ENCODE assay signal across 1 cellular context in the genomic region with DNA sequence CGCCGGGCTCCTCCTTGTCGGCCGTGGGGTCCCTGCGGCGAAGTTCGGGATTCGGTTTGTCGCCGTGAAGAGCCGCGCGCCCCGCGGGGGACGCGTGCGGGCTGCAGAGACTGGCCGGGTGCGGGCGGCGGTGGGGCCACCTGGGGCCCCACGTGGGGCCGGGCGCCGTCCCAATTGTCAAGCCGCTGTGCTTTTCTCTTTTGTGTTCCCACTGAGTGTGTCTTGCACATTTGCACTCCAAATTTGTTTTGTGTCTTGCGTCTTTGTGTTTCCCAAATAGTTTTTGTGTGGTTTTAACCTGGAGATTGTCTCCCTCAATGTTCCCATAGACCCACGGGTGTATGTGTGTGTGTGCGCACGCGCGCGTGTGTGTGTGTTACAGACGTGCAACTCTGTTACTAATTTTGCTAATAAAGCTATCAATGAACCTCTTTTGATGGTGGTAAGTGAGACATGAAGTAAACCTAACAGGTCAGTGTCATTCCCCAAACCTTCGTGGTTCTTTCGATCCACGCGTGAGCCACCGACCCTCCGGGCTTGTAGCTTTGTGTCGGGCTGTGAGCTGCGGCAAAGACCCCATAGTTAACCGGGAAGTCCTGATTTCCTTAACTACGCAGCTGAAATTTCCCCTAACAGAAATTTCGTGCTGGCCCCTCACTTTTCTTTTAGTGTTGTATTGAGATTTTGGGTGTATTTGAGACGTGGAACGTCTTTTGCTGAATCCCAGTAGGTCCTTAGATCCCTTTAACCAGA.
TF ChIP-seq lines count a peak whose summit lies in the region.

No MANE protein-coding gene starts in this region.

TF ChIP-seq in HEK293, 187 proteins besides CTCF, POLR2A, EP300 and RAD21 (continued from another document and continues in another):
- TF ChIP-seq PRDM10 (tag by site-specific recombination; IDR thresholded peaks at IDR 0.05), result no peak
- no peak for TF ChIP-seq ZNF19 (tag by site-specific recombination; IDR thresholded peaks at IDR 0.05; ENCODE audit: low read depth)
- TF ChIP-seq SP3 (tag by site-specific recombination; IDR thresholded peaks at IDR 0.05), result no peak
- TF ChIP-seq ZBTB26 (tag by site-specific recombination; optimal IDR thresholded peaks at IDR 0.05), result peak; percentile 37
- no peak for TF ChIP-seq MZF1 (tag by site-specific recombination; IDR thresholded peaks at IDR 0.05; ENCODE audit: borderline replicate concordance)
- TF ChIP-seq, protein P1, sequence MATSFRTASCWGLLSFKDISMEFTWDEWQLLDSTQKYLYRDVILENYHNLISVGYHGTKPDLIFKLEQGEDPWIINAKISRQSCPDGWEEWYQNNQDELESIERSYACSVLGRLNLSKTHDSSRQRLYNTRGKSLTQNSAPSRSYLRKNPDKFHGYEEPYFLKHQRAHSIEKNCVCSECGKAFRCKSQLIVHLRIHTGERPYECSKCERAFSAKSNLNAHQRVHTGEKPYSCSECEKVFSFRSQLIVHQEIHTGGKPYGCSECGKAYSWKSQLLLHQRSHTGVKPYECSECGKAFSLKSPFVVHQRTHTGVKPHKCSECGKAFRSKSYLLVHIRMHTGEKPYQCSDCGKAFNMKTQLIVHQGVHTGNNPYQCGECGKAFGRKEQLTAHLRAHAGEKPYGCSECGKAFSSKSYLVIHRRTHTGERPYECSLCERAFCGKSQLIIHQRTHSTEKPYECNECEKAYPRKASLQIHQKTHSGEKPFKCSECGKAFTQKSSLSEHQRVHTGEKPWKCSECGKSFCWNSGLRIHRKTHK (tag by site-specific recombination; IDR thresholded peaks at IDR 0.05), result no peak
- TF ChIP-seq ZNF169 (tag by site-specific recombination; IDR thresholded peaks at IDR 0.05), result no peak
- TF ChIP-seq ZNF658 (tag by site-specific recombination; IDR thresholded peaks at IDR 0.05), result no peak
- no peak for TF ChIP-seq PRDM2 (tag by site-specific recombination; IDR thresholded peaks at IDR 0.05; ENCODE audit: borderline replicate concordance)
- TF ChIP-seq SCRT2 (tag by site-specific recombination; IDR thresholded peaks at IDR 0.05), result no peak
- TF ChIP-seq ZNF501 (tag by site-specific recombination; IDR thresholded peaks at IDR 0.05), result no peak
- TF ChIP-seq PRDM1 (tag by site-specific recombination; IDR thresholded peaks at IDR 0.05), result no peak
- no peak for TF ChIP-seq GLI4 (tag by site-specific recombination; IDR thresholded peaks at IDR 0.05)
- TF ChIP-seq ZNF391 (tag by site-specific recombination; IDR thresholded peaks at IDR 0.05; ENCODE audit: borderline replicate concordance, low read depth), result no peak
- no peak for TF ChIP-seq ZBTB11 (tag by site-specific recombination; conservative IDR thresholded peaks at IDR 0.05; ENCODE audit: low read depth)
- no peak for TF ChIP-seq ZNF423 (tag by site-specific recombination; IDR thresholded peaks at IDR 0.05)
- no peak for TF ChIP-seq ZNF529 (tag by site-specific recombination; IDR thresholded peaks at IDR 0.05; ENCODE audit: insufficient replicate concordance)
- TF ChIP-seq, protein P2, sequence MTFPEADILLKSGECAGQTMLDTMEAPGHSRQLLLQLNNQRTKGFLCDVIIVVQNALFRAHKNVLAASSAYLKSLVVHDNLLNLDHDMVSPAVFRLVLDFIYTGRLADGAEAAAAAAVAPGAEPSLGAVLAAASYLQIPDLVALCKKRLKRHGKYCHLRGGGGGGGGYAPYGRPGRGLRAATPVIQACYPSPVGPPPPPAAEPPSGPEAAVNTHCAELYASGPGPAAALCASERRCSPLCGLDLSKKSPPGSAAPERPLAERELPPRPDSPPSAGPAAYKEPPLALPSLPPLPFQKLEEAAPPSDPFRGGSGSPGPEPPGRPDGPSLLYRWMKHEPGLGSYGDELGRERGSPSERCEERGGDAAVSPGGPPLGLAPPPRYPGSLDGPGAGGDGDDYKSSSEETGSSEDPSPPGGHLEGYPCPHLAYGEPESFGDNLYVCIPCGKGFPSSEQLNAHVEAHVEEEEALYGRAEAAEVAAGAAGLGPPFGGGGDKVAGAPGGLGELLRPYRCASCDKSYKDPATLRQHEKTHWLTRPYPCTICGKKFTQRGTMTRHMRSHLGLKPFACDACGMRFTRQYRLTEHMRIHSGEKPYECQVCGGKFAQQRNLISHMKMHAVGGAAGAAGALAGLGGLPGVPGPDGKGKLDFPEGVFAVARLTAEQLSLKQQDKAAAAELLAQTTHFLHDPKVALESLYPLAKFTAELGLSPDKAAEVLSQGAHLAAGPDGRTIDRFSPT (tag by site-specific recombination; IDR thresholded peaks at IDR 0.05), result no peak
- TF ChIP-seq ZNF776 (tag by site-specific recombination; IDR thresholded peaks at IDR 0.05; ENCODE audit: borderline replicate concordance), result no peak
- no peak for TF ChIP-seq ZNF580 (tag by site-specific recombination; IDR thresholded peaks at IDR 0.05)
- TF ChIP-seq ZNF292 (tag by site-specific recombination; IDR thresholded peaks at IDR 0.05; ENCODE audit: borderline replicate concordance, low read depth), result no peak
- TF ChIP-seq PRDM4 (tag by site-specific recombination; IDR thresholded peaks at IDR 0.05), result no peak
- no peak for TF ChIP-seq ZNF354C (tag by site-specific recombination; IDR thresholded peaks at IDR 0.05; ENCODE audit: borderline replicate concordance, low read depth)
- TF ChIP-seq, protein P3, sequence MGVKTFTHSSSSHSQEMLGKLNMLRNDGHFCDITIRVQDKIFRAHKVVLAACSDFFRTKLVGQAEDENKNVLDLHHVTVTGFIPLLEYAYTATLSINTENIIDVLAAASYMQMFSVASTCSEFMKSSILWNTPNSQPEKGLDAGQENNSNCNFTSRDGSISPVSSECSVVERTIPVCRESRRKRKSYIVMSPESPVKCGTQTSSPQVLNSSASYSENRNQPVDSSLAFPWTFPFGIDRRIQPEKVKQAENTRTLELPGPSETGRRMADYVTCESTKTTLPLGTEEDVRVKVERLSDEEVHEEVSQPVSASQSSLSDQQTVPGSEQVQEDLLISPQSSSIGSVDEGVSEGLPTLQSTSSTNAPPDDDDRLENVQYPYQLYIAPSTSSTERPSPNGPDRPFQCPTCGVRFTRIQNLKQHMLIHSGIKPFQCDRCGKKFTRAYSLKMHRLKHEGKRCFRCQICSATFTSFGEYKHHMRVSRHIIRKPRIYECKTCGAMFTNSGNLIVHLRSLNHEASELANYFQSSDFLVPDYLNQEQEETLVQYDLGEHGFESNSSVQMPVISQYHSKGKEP (tag by site-specific recombination; IDR thresholded peaks at IDR 0.05), result no peak
